Comparison of ENCODE assay signal across 1 cellular context in the genomic region with DNA sequence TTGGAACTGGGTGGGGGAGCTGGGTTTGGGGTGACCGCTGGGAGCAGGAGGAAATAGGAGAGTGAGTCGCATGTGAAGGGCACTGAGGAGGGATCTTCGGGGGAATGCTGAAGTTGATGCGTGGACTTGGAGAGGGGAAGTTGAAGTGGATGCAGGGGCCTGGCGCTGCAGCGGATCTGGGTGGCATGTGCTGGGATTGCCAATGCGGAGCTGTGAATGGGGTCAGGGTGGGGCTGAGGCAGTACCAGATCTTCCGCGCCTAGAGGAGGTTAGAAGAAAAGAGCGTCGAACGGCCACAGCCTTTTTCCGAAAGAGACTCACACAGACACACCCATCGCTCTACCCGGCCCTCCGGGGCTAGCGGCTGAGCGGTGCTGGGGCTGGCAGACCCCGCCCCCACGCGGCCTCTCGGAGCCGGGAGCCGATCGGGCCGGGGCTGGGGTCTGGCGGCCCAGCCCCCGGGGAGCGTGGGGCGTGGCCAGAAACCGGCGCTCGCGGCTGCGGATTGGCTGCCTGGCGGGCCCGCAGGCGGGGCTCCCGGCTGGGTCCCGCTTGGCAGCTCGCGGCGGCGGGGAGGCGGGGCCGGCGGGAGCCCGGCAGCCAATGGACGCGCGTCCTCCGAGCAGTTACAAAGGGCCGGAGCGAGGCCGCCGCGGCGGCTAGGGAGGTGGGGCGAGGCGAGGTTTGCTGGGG.
TF ChIP-seq lines count a peak whose summit lies in the region.

Gene TGFBR1 (plus strand): TSS at position 655 of the 693 bp plus-strand sequence. CDS start 93 bp downstream, outside the sequence.

TF ChIP-seq in HepG2, 621 proteins besides CTCF, POLR2A, EP300 and RAD21 (continued from another document and continues in another):
- TF ChIP-seq, protein P1, sequence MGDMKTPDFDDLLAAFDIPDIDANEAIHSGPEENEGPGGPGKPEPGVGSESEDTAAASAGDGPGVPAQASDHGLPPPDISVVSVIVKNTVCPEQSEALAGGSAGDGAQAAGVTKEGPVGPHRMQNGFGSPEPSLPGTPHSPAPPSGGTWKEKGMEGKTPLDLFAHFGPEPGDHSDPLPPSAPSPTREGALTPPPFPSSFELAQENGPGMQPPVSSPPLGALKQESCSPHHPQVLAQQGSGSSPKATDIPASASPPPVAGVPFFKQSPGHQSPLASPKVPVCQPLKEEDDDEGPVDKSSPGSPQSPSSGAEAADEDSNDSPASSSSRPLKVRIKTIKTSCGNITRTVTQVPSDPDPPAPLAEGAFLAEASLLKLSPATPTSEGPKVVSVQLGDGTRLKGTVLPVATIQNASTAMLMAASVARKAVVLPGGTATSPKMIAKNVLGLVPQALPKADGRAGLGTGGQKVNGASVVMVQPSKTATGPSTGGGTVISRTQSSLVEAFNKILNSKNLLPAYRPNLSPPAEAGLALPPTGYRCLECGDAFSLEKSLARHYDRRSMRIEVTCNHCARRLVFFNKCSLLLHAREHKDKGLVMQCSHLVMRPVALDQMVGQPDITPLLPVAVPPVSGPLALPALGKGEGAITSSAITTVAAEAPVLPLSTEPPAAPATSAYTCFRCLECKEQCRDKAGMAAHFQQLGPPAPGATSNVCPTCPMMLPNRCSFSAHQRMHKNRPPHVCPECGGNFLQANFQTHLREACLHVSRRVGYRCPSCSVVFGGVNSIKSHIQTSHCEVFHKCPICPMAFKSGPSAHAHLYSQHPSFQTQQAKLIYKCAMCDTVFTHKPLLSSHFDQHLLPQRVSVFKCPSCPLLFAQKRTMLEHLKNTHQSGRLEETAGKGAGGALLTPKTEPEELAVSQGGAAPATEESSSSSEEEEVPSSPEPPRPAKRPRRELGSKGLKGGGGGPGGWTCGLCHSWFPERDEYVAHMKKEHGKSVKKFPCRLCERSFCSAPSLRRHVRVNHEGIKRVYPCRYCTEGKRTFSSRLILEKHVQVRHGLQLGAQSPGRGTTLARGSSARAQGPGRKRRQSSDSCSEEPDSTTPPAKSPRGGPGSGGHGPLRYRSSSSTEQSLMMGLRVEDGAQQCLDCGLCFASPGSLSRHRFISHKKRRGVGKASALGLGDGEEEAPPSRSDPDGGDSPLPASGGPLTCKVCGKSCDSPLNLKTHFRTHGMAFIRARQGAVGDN (CRISPR knock-in tag; IDR thresholded peaks at IDR 0.05), result peak; percentile 69
- TF ChIP-seq YEATS2 (CRISPR knock-in tag; IDR thresholded peaks at IDR 0.05; ENCODE audit: borderline replicate concordance) (0 out of 2 replicates have a peak, but pooled peaks have one; percentile 20), GATAD2A (CRISPR knock-in tag; IDR thresholded peaks at IDR 0.05) (no peak), ELF3 (CRISPR knock-in tag; IDR thresholded peaks at IDR 0.05) (no peak), ZNF160 (CRISPR knock-in tag; IDR thresholded peaks at IDR 0.05) (0 out of 2 replicates have a peak, but pooled peaks have one; percentile 32), BRD4 (CRISPR knock-in tag; IDR thresholded peaks at IDR 0.05) (0 out of 2 replicates have a peak, but pooled peaks have one; percentile 22), ZNF430 (CRISPR knock-in tag; IDR thresholded peaks at IDR 0.05) (no peak), SP5 (CRISPR knock-in tag; IDR thresholded peaks at IDR 0.05; ENCODE audit: borderline replicate concordance, low read depth) (peak; percentile 11; the same call in 1 of the 2 replicates), ZSCAN20 (CRISPR knock-in tag; IDR thresholded peaks at IDR 0.05; ENCODE audit: borderline replicate concordance) (0 out of 2 replicates have a peak, but pooled peaks have one; percentile 33), ZHX2 (IDR thresholded peaks at IDR 0.05; ENCODE audit: low read depth) (no peak), ZHX2 (CRISPR knock-in tag; IDR thresholded peaks at IDR 0.05; ENCODE audit: borderline replicate concordance) (peak; percentile 4; the same call in 1 of the 2 replicates), ZNF543 (CRISPR knock-in tag; IDR thresholded peaks at IDR 0.05) (peak; percentile 54; the same call in 1 of the 2 replicates), ZNF251 (CRISPR knock-in tag; IDR thresholded peaks at IDR 0.05) (no peak), XRCC5 (optimal IDR thresholded peaks at IDR 0.05; ENCODE audit: low read length) (peak; percentile 51), KDM6A (CRISPR knock-in tag; IDR thresholded peaks at IDR 0.05; ENCODE audit: low read depth) (no peak), ZNF766 (CRISPR knock-in tag; IDR thresholded peaks at IDR 0.05; ENCODE audit: borderline replicate concordance) (0 out of 2 replicates have a peak, but pooled peaks have one; percentile 42), TFDP1 (CRISPR knock-in tag; IDR thresholded peaks at IDR 0.05; ENCODE audit: borderline replicate concordance) (peak; percentile 43; the same call in 1 of the 2 replicates), ZNF749 (CRISPR knock-in tag; IDR thresholded peaks at IDR 0.05; ENCODE audit: borderline replicate concordance) (0 out of 2 replicates have a peak, but pooled peaks have one; percentile 5), MTF2 (CRISPR knock-in tag; IDR thresholded peaks at IDR 0.05; ENCODE audit: borderline replicate concordance) (no peak), ZNF646 (CRISPR knock-in tag; IDR thresholded peaks at IDR 0.05) (no peak), ZNF670 (CRISPR knock-in tag; IDR thresholded peaks at IDR 0.05; ENCODE audit: borderline replicate concordance) (no peak), ZMYM4 (CRISPR knock-in tag; IDR thresholded peaks at IDR 0.05) (0 out of 2 replicates have a peak, but pooled peaks have one; percentile 9), FOSL1 (CRISPR knock-in tag; IDR thresholded peaks at IDR 0.05; ENCODE audit: borderline replicate concordance) (no peak), SIX1 (CRISPR knock-in tag; IDR thresholded peaks at IDR 0.05; ENCODE audit: borderline replicate concordance) (no peak), ETV5 (CRISPR knock-in tag; IDR thresholded peaks at IDR 0.05; ENCODE audit: borderline replicate concordance) (no peak), MAFG (CRISPR knock-in tag; IDR thresholded peaks at IDR 0.05) (no peak), MXD4 (CRISPR knock-in tag; IDR thresholded peaks at IDR 0.05) (no peak), CHCHD3 (CRISPR knock-in tag; IDR thresholded peaks at IDR 0.05) (0 out of 2 replicates have a peak, but pooled peaks have one; percentile 11), XBP1 (CRISPR knock-in tag; IDR thresholded peaks at IDR 0.05) (no peak), RARA (CRISPR knock-in tag; IDR thresholded peaks at IDR 0.05) (no peak), KDM3A (CRISPR knock-in tag; IDR thresholded peaks at IDR 0.05; ENCODE audit: low read depth) (no peak), FOXO4 (CRISPR knock-in tag; conservative IDR thresholded peaks at IDR 0.05) (no peak)
- TF ChIP-seq, protein P2, sequence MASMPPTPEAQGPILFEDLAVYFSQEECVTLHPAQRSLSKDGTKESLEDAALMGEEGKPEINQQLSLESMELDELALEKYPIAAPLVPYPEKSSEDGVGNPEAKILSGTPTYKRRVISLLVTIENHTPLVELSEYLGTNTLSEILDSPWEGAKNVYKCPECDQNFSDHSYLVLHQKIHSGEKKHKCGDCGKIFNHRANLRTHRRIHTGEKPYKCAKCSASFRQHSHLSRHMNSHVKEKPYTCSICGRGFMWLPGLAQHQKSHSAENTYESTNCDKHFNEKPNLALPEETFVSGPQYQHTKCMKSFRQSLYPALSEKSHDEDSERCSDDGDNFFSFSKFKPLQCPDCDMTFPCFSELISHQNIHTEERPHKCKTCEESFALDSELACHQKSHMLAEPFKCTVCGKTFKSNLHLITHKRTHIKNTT (CRISPR knock-in tag; IDR thresholded peaks at IDR 0.05), result no peak
- TF ChIP-seq, protein P3, sequence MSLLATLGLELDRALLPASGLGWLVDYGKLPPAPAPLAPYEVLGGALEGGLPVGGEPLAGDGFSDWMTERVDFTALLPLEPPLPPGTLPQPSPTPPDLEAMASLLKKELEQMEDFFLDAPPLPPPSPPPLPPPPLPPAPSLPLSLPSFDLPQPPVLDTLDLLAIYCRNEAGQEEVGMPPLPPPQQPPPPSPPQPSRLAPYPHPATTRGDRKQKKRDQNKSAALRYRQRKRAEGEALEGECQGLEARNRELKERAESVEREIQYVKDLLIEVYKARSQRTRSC (CRISPR knock-in tag; IDR thresholded peaks at IDR 0.05; ENCODE audit: low read depth), result no peak
